In the genomic region with DNA sequence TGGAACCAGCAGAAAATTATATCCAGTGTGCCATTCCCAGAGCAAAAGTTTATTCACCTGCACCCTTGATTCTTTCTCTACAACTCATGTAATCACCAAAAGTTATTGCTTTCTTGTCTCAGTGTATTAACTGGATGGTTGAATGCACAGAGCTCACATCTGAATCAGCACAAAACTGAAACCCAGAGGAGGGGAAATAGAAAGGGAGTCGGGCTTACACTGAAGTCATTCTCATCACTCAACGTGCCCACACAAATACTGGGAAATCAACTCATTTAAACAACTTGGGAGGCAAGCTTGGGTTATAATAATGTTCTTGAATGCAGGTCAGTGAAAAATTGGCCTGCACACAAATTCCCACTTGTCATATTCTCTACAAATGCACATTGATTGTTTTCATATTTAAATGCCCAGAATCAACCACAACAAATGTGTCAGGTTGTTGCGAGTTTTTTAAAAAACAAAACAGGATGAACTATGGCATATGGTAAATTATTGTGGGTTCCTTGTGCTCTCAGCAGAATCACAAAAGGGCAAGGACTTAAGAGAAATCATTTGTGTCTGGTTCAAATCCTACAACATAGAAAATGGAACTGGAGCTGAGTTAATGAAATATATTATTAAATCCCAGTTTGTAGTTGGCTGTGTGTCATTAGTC, we compare ENCODE assay signal across 15 cellular contexts.
DNase-seq lines count a peak whose midpoint lies in the region; ATAC-seq lines count a peak whose summit lies in the region.
"Had no signal": no experiment of that assay in that cellular context is flagged by ENCODE, and none has a peak within 500 bp of the region (broad histone marks: within the 10 kb centered on the region; RNA-seq: fewer than 3 reads in every experiment).

No MANE protein-coding gene starts in this region.

- intact Hi-C loops in left colon (cut with DNase I, micrococcal nuclease), result no loop called here

- DNase-seq in hippocampal formation (lab: John Stamatoyannopoulos, UW) (no peak), left colon (no peak), activated gamma-delta T cell (lab: John Stamatoyannopoulos, UW) (no peak), NCI-H2081 treated with DMSO at 0.1 percent for 48 hours (lab: John Stamatoyannopoulos, UW) (no peak)
- DNase-seq: activated CD4-positive, alpha-beta T cell treated with anti-CD3 and anti-CD28 coated beads, Interleukin-2, amount 50 U/mL, for 1 hour; adrenal gland; AML-193; SJCRH30; stimulated activated CD4-positive, alpha-beta T cell treated with anti-CD3 and anti-CD28 coated beads, Interleukin-2, amount 100 ng/mL, for 24 hours; testis had no signal

- peak; percentile 100 for ATAC-seq in GM18498 (IDR thresholded peaks at IDR 0.05; ENCODE audit: unreplicated experiment)
- peak; percentile 97 for ATAC-seq in GM19452 (IDR thresholded peaks at IDR 0.05; ENCODE audit: unreplicated experiment)
- ATAC-seq in HG02884 (IDR thresholded peaks at IDR 0.05; ENCODE audit: unreplicated experiment), result peak; percentile 100
- peak; percentile 95 for ATAC-seq in HG03571 (IDR thresholded peaks at IDR 0.05; ENCODE audit: unreplicated experiment)
- ATAC-seq in left colon, result no peak
- ATAC-seq: natural killer cell treated with Interleukin-12 subunit alpha and Interleukin-12 subunit beta and Interleukin-15 and Interleukin-18, amount 100 ng/mL, for 72 hours had no signal
